ENCODE assay signal across 1 cellular context in the genomic region with DNA sequence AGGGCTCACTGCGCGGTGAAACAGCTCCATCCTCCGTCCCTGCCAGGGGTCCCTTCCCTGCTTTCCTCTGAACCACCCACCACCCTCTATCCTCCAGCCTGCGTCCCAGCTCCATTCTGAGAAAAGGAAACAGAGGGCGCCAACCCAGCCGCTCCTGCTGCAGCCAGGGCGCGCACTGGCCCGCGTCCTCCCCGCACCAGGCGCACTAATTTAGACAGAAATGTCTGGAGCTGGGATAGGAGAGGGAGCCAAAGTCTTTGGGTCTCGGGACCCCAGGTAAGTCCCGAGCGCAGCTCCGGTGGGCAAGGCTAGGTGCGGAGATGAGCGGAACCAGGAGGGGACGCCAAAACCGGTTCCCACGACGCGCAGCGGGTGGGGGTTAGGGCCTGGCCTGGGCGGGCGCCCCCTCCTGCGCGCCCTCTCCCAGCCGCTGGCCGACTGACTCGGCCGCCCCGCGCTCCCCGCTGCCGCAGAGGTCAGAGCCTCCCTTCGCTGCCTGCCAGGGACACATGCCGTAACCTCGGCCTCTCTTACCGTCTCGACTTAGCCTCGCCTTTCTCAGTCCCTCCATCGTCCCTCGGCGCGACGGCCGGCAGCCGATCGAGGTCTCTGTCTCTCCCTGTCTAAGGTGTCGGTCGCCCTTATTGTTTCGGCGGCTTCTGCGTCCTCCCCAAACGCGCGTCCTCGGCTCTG.
TF ChIP-seq lines count a peak whose summit lies in the region.

No MANE protein-coding gene starts in this region.

TF ChIP-seq in HepG2, 621 proteins besides CTCF, POLR2A, EP300 and RAD21 (continued from another document and continues in another):
- TF ChIP-seq, protein P1, sequence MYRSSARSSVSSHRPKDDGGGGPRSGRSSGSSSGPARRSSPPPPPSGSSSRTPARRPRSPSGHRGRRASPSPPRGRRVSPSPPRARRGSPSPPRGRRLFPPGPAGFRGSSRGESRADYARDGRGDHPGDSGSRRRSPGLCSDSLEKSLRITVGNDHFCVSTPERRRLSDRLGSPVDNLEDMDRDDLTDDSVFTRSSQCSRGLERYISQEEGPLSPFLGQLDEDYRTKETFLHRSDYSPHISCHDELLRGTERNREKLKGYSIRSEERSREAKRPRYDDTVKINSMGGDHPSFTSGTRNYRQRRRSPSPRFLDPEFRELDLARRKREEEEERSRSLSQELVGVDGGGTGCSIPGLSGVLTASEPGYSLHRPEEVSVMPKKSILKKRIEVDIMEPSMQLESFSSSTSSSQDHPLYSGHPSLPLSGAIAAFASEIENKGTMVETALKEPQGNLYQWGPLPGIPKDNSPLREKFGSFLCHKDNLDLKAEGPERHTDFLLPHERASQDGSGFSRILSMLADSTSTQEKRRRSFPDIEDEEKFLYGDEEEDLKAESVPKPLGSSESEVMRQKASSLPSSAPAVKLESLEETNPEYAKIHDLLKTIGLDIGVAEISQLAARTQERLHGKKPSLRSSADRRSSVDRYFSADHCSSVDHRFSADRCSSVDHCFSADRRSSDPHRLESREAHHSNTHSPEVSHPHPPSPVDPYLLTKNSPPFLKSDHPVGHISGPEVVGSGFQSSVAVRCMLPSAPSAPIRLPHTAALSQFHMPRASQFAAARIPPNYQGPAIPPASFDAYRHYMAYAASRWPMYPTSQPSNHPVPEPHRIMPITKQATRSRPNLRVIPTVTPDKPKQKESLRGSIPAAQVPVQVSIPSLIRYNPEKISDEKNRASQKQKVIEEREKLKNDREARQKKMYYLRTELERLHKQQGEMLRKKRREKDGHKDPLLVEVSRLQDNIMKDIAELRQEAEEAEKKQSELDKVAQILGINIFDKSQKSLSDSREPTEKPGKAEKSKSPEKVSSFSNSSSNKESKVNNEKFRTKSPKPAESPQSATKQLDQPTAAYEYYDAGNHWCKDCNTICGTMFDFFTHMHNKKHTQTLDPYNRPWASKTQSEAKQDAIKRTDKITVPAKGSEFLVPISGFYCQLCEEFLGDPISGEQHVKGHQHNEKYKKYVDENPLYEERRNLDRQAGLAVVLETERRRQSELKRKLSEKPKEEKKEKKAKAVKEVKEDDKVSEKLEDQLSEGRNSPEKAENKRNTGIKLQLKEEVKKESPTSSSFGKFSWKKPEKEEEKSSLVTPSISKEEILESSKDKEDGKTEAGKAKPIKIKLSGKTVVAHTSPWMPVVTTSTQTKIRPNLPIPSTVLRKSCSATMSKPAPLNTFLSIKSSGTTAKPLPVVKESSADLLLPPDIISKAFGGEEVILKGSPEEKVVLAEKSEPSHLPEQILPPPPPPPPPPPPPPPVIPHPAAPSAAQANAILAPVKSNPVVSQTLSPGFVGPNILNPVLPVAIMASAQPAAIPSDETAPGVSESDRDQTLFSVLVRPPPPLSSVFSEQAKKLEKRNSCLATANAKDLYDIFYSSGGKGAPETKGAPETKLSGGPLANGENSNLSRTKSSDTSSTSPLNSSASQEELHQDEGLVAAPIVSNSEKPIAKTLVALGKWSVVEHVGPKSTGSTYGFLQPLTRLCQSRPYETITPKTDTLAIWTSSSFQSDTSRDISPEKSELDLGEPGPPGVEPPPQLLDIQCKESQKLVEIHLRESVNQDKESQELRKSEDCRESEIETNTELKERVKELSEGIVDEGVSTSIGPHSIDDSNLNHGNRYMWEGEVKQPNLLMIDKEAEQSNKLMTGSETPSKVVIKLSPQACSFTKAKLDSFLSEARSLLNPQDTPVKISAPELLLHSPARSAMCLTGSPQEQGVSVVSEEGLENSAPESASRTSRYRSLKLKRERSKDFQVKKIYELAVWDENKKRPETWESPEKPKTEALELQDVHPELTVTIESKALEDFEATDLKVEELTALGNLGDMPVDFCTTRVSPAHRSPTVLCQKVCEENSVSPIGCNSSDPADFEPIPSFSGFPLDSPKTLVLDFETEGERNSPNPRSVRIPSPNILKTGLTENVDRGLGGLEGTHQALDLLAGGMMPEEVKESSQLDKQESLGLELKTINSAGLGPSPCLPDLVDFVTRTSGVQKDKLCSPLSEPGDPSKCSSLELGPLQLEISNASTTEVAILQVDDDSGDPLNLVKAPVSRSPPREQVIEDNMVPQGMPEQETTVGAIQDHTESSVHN (CRISPR knock-in tag; IDR thresholded peaks at IDR 0.05) = no peak
- TF ChIP-seq MZF1 (CRISPR knock-in tag; IDR thresholded peaks at IDR 0.05; ENCODE audit: borderline replicate concordance) = no peak
- no peak for TF ChIP-seq ZNF337 (CRISPR knock-in tag; IDR thresholded peaks at IDR 0.05; ENCODE audit: borderline replicate concordance, low read depth)
- peak; percentile 56 for TF ChIP-seq XRCC5 (optimal IDR thresholded peaks at IDR 0.05; ENCODE audit: low read length)
- TF ChIP-seq, protein P2, sequence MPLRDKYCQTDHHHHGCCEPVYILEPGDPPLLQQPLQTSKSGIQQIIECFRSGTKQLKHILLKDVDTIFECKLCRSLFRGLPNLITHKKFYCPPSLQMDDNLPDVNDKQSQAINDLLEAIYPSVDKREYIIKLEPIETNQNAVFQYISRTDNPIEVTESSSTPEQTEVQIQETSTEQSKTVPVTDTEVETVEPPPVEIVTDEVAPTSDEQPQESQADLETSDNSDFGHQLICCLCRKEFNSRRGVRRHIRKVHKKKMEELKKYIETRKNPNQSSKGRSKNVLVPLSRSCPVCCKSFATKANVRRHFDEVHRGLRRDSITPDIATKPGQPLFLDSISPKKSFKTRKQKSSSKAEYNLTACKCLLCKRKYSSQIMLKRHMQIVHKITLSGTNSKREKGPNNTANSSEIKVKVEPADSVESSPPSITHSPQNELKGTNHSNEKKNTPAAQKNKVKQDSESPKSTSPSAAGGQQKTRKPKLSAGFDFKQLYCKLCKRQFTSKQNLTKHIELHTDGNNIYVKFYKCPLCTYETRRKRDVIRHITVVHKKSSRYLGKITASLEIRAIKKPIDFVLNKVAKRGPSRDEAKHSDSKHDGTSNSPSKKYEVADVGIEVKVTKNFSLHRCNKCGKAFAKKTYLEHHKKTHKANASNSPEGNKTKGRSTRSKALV (CRISPR knock-in tag; IDR thresholded peaks at IDR 0.05) = peak; percentile 98
- TF ChIP-seq ZFP41 (CRISPR knock-in tag; IDR thresholded peaks at IDR 0.05; ENCODE audit: borderline replicate concordance) = no peak
- TF ChIP-seq NR2F2 (IDR thresholded peaks at IDR 0.05; ENCODE audit: borderline replicate concordance, low read depth) = no peak
- TF ChIP-seq EZH2 (conservative IDR thresholded peaks at IDR 0.05; ENCODE audit: low read depth, low read length) = no peak
- TF ChIP-seq ZNF101 (CRISPR knock-in tag; IDR thresholded peaks at IDR 0.05; ENCODE audit: borderline replicate concordance, low read depth) = no peak
- peak; percentile 37; the same call in 1 of the 2 replicates for TF ChIP-seq ZNF264 (CRISPR knock-in tag; IDR thresholded peaks at IDR 0.05)
- no peak for TF ChIP-seq ZBTB21 (CRISPR knock-in tag; IDR thresholded peaks at IDR 0.05)
- no peak for TF ChIP-seq ZNF672 (CRISPR knock-in tag; IDR thresholded peaks at IDR 0.05)
- no peak for TF ChIP-seq PHF5A (CRISPR knock-in tag; IDR thresholded peaks at IDR 0.05; ENCODE audit: low read depth, unreplicated experiment)
- no peak for TF ChIP-seq ZBTB38 (CRISPR knock-in tag; IDR thresholded peaks at IDR 0.05)
- TF ChIP-seq SP2 (CRISPR knock-in tag; IDR thresholded peaks at IDR 0.05) = no peak
- 0 out of 2 replicates have a peak, but pooled peaks have one; percentile 13 for TF ChIP-seq KLF6 (CRISPR knock-in tag; IDR thresholded peaks at IDR 0.05)
- TF ChIP-seq NFYB (CRISPR knock-in tag; IDR thresholded peaks at IDR 0.05) = no peak
- TF ChIP-seq, protein P3, sequence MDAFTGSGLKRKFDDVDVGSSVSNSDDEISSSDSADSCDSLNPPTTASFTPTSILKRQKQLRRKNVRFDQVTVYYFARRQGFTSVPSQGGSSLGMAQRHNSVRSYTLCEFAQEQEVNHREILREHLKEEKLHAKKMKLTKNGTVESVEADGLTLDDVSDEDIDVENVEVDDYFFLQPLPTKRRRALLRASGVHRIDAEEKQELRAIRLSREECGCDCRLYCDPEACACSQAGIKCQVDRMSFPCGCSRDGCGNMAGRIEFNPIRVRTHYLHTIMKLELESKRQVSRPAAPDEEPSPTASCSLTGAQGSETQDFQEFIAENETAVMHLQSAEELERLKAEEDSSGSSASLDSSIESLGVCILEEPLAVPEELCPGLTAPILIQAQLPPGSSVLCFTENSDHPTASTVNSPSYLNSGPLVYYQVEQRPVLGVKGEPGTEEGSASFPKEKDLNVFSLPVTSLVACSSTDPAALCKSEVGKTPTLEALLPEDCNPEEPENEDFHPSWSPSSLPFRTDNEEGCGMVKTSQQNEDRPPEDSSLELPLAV (CRISPR knock-in tag; conservative IDR thresholded peaks at IDR 0.05; ENCODE audit: low read depth) = no peak
- TF ChIP-seq, protein P4, sequence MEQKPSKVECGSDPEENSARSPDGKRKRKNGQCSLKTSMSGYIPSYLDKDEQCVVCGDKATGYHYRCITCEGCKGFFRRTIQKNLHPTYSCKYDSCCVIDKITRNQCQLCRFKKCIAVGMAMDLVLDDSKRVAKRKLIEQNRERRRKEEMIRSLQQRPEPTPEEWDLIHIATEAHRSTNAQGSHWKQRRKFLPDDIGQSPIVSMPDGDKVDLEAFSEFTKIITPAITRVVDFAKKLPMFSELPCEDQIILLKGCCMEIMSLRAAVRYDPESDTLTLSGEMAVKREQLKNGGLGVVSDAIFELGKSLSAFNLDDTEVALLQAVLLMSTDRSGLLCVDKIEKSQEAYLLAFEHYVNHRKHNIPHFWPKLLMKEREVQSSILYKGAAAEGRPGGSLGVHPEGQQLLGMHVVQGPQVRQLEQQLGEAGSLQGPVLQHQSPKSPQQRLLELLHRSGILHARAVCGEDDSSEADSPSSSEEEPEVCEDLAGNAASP (CRISPR knock-in tag; IDR thresholded peaks at IDR 0.05; ENCODE audit: borderline replicate concordance) = no peak; the same call in 1 of the 2 replicates
- no peak for TF ChIP-seq ZNF496 (CRISPR knock-in tag; IDR thresholded peaks at IDR 0.05; ENCODE audit: insufficient replicate concordance)
- TF ChIP-seq HOXA5 (CRISPR knock-in tag; IDR thresholded peaks at IDR 0.05) = no peak; the same call in 1 of the 2 replicates
- TF ChIP-seq ZSCAN22 (CRISPR knock-in tag; IDR thresholded peaks at IDR 0.05) = no peak
- no peak for TF ChIP-seq ZMYM2 (CRISPR knock-in tag; IDR thresholded peaks at IDR 0.05)
- TF ChIP-seq SP4 (CRISPR knock-in tag; IDR thresholded peaks at IDR 0.05) = 0 out of 2 replicates have a peak, but pooled peaks have one; percentile 20
- TF ChIP-seq, protein P5, sequence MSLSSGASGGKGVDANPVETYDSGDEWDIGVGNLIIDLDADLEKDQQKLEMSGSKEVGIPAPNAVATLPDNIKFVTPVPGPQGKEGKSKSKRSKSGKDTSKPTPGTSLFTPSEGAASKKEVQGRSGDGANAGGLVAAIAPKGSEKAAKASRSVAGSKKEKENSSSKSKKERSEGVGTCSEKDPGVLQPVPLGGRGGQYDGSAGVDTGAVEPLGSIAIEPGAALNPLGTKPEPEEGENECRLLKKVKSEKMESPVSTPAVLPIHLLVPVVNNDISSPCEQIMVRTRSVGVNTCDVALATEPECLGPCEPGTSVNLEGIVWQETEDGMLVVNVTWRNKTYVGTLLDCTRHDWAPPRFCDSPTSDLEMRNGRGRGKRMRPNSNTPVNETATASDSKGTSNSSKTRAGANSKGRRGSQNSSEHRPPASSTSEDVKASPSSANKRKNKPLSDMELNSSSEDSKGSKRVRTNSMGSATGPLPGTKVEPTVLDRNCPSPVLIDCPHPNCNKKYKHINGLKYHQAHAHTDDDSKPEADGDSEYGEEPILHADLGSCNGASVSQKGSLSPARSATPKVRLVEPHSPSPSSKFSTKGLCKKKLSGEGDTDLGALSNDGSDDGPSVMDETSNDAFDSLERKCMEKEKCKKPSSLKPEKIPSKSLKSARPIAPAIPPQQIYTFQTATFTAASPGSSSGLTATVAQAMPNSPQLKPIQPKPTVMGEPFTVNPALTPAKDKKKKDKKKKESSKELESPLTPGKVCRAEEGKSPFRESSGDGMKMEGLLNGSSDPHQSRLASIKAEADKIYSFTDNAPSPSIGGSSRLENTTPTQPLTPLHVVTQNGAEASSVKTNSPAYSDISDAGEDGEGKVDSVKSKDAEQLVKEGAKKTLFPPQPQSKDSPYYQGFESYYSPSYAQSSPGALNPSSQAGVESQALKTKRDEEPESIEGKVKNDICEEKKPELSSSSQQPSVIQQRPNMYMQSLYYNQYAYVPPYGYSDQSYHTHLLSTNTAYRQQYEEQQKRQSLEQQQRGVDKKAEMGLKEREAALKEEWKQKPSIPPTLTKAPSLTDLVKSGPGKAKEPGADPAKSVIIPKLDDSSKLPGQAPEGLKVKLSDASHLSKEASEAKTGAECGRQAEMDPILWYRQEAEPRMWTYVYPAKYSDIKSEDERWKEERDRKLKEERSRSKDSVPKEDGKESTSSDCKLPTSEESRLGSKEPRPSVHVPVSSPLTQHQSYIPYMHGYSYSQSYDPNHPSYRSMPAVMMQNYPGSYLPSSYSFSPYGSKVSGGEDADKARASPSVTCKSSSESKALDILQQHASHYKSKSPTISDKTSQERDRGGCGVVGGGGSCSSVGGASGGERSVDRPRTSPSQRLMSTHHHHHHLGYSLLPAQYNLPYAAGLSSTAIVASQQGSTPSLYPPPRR (CRISPR knock-in tag; IDR thresholded peaks at IDR 0.05; ENCODE audit: borderline replicate concordance) = peak; percentile 34; the same call in 1 of the 2 replicates
- no peak; the same call in 1 of the 2 replicates for TF ChIP-seq ZNF747 (CRISPR knock-in tag; IDR thresholded peaks at IDR 0.05; ENCODE audit: borderline replicate concordance)
- TF ChIP-seq RFX3 (CRISPR knock-in tag; IDR thresholded peaks at IDR 0.05) = no peak
- peak; percentile 27; the same call in 1 of the 2 replicates for TF ChIP-seq POLR2AphosphoS5 (IDR thresholded peaks at IDR 0.05; ENCODE audit: low read depth, low read length)
- peak; percentile 78; the same call in 1 of the 2 replicates for TF ChIP-seq ZFP90 (CRISPR knock-in tag; IDR thresholded peaks at IDR 0.05; ENCODE audit: borderline replicate concordance)
- TF ChIP-seq AHR (CRISPR knock-in tag; IDR thresholded peaks at IDR 0.05) = 0 out of 2 replicates have a peak, but pooled peaks have one; percentile 23
- no peak for TF ChIP-seq ZNF720 (CRISPR knock-in tag; IDR thresholded peaks at IDR 0.05)
- TF ChIP-seq ZNF124 (CRISPR knock-in tag; IDR thresholded peaks at IDR 0.05) = no peak
- no peak for TF ChIP-seq E2F1 (CRISPR knock-in tag; IDR thresholded peaks at IDR 0.05)
- TF ChIP-seq SMYD3 (CRISPR knock-in tag; IDR thresholded peaks at IDR 0.05) = no peak
- TF ChIP-seq ZNF335 (CRISPR knock-in tag; IDR thresholded peaks at IDR 0.05) = no peak
- TF ChIP-seq PCBP2 (optimal IDR thresholded peaks at IDR 0.05; ENCODE audit: low read depth, low read length, poor library complexity, severe bottlenecking) = no peak
- no peak for TF ChIP-seq ZNF790 (CRISPR knock-in tag; IDR thresholded peaks at IDR 0.05; ENCODE audit: borderline replicate concordance)
- TF ChIP-seq KAT7 (CRISPR knock-in tag; IDR thresholded peaks at IDR 0.05; ENCODE audit: borderline replicate concordance) = peak; percentile 74; the same call in 1 of the 2 replicates
- TF ChIP-seq, protein P6, sequence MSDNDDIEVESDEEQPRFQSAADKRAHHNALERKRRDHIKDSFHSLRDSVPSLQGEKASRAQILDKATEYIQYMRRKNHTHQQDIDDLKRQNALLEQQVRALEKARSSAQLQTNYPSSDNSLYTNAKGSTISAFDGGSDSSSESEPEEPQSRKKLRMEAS (IDR thresholded peaks at IDR 0.05) = no peak
